ENCODE assay signal across 2 cellular contexts in the genomic region with DNA sequence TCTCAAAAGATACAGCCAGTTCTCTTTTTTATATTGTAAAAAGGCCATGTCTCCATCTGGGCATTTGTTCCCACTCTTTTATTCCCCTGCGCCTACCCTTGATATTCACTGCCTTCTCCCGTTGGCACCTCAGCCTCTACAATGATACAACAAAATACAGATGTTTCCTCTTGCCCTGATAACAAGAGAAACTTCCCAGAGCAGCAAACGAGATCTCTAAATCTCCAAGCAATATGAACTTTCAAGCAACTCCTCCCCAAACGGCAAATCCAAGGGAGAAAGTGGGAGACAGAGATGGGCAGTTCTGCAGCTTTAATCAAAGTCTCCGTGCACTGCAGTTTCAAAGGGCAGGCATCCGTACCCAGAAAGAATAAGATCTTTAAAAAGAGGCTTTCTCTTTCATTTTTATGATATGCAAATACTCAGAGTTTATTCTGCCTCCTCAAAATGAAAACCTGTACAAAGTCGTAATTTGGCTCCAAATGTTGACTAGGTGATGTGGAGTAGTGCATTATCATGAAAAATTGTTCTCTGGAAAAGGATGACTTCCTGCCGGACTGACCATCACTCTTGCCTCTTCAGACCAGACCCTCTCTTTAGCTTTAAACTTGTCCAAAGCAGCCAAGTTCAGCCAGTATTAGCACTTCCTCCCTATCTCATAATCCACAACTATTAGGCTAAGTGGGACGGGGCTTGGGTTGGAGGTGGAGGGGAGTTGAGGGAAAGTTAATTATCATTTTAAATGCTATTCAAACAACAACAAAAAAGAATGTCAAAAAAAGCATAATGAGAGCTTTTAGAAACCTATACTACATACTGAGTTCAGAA.
TF ChIP-seq lines count a peak whose summit lies in the region.

No MANE protein-coding gene starts in this region.

TF ChIP-seq in SK-N-SH, 30 proteins besides CTCF, POLR2A, EP300 and RAD21 (continued from another document):
- TF ChIP-seq, protein P1, sequence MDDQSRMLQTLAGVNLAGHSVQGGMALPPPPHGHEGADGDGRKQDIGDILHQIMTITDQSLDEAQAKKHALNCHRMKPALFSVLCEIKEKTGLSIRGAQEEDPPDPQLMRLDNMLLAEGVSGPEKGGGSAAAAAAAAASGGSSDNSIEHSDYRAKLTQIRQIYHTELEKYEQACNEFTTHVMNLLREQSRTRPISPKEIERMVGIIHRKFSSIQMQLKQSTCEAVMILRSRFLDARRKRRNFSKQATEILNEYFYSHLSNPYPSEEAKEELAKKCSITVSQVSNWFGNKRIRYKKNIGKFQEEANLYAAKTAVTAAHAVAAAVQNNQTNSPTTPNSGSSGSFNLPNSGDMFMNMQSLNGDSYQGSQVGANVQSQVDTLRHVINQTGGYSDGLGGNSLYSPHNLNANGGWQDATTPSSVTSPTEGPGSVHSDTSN (IDR thresholded peaks at IDR 0.05) = no peak
- TF ChIP-seq TCF12 (IDR thresholded peaks at IDR 0.05) (no peak), RXRA (IDR thresholded peaks at IDR 0.05; ENCODE audit: borderline replicate concordance, low read depth) (no peak), TEAD4 (IDR thresholded peaks at IDR 0.05; ENCODE audit: borderline replicate concordance, insufficient read depth) (no peak), GATA2 (CRISPR knock-in tag; IDR thresholded peaks at IDR 0.05) (no peak), MEF2A (IDR thresholded peaks at IDR 0.05; ENCODE audit: borderline replicate concordance, low read depth) (no peak)
TF ChIP-seq in SK-N-SH: peak in this region for 0.

TF ChIP-seq in SK-N-SH treated with all-trans-retinoic acid at 6 μM for 48 hours, 23 proteins besides CTCF, POLR2A, EP300 and RAD21 (continued from another document):
- TF ChIP-seq, protein P2, sequence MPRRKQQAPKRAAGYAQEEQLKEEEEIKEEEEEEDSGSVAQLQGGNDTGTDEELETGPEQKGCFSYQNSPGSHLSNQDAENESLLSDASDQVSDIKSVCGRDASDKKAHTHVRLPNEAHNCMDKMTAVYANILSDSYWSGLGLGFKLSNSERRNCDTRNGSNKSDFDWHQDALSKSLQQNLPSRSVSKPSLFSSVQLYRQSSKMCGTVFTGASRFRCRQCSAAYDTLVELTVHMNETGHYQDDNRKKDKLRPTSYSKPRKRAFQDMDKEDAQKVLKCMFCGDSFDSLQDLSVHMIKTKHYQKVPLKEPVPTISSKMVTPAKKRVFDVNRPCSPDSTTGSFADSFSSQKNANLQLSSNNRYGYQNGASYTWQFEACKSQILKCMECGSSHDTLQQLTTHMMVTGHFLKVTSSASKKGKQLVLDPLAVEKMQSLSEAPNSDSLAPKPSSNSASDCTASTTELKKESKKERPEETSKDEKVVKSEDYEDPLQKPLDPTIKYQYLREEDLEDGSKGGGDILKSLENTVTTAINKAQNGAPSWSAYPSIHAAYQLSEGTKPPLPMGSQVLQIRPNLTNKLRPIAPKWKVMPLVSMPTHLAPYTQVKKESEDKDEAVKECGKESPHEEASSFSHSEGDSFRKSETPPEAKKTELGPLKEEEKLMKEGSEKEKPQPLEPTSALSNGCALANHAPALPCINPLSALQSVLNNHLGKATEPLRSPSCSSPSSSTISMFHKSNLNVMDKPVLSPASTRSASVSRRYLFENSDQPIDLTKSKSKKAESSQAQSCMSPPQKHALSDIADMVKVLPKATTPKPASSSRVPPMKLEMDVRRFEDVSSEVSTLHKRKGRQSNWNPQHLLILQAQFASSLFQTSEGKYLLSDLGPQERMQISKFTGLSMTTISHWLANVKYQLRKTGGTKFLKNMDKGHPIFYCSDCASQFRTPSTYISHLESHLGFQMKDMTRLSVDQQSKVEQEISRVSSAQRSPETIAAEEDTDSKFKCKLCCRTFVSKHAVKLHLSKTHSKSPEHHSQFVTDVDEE (CRISPR knock-in tag; IDR thresholded peaks at IDR 0.05) = no peak
- TF ChIP-seq ZNF70 (CRISPR knock-in tag; IDR thresholded peaks at IDR 0.05) = no peak
- no peak for TF ChIP-seq BACH2 (CRISPR knock-in tag; IDR thresholded peaks at IDR 0.05; ENCODE audit: borderline replicate concordance)
- TF ChIP-seq, protein P3, sequence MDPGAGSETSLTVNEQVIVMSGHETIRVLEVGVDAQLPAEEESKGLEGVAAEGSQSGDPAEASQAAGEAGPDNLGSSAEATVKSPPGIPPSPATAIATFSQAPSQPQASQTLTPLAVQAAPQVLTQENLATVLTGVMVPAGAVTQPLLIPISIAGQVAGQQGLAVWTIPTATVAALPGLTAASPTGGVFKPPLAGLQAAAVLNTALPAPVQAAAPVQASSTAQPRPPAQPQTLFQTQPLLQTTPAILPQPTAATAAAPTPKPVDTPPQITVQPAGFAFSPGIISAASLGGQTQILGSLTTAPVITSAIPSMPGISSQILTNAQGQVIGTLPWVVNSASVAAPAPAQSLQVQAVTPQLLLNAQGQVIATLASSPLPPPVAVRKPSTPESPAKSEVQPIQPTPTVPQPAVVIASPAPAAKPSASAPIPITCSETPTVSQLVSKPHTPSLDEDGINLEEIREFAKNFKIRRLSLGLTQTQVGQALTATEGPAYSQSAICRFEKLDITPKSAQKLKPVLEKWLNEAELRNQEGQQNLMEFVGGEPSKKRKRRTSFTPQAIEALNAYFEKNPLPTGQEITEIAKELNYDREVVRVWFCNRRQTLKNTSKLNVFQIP (CRISPR knock-in tag; IDR thresholded peaks at IDR 0.05; ENCODE audit: borderline replicate concordance, low read depth) = no peak
- TF ChIP-seq ZNF565 (CRISPR knock-in tag; conservative IDR thresholded peaks at IDR 0.05; ENCODE audit: low read depth) = no peak
- no peak for TF ChIP-seq RARB (CRISPR knock-in tag; IDR thresholded peaks at IDR 0.05)
- no peak for TF ChIP-seq ZFP30 (CRISPR knock-in tag; IDR thresholded peaks at IDR 0.05)
- TF ChIP-seq PPARA (CRISPR knock-in tag; IDR thresholded peaks at IDR 0.05; ENCODE audit: borderline replicate concordance) = no peak
- TF ChIP-seq TOX (CRISPR knock-in tag; IDR thresholded peaks at IDR 0.05; ENCODE audit: borderline replicate concordance) = no peak
- no peak for TF ChIP-seq ISL1 (CRISPR knock-in tag; IDR thresholded peaks at IDR 0.05)
- TF ChIP-seq OSR1 (CRISPR knock-in tag; IDR thresholded peaks at IDR 0.05) = no peak
- no peak for TF ChIP-seq ZC3H10 (CRISPR knock-in tag; IDR thresholded peaks at IDR 0.05)
- TF ChIP-seq, protein P4, sequence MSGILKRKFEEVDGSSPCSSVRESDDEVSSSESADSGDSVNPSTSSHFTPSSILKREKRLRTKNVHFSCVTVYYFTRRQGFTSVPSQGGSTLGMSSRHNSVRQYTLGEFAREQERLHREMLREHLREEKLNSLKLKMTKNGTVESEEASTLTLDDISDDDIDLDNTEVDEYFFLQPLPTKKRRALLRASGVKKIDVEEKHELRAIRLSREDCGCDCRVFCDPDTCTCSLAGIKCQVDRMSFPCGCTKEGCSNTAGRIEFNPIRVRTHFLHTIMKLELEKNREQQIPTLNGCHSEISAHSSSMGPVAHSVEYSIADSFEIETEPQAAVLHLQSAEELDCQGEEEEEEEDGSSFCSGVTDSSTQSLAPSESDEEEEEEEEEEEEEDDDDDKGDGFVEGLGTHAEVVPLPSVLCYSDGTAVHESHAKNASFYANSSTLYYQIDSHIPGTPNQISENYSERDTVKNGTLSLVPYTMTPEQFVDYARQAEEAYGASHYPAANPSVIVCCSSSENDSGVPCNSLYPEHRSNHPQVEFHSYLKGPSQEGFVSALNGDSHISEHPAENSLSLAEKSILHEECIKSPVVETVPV (CRISPR knock-in tag; IDR thresholded peaks at IDR 0.05) = no peak
- TF ChIP-seq TCF4 (CRISPR knock-in tag; IDR thresholded peaks at IDR 0.05; ENCODE audit: borderline replicate concordance) = no peak
- TF ChIP-seq GLIS3 (CRISPR knock-in tag; IDR thresholded peaks at IDR 0.05) = no peak
- no peak for TF ChIP-seq ESRRG (CRISPR knock-in tag; IDR thresholded peaks at IDR 0.05)
